ENCODE assay signal across 4 cellular contexts in the genomic region with DNA sequence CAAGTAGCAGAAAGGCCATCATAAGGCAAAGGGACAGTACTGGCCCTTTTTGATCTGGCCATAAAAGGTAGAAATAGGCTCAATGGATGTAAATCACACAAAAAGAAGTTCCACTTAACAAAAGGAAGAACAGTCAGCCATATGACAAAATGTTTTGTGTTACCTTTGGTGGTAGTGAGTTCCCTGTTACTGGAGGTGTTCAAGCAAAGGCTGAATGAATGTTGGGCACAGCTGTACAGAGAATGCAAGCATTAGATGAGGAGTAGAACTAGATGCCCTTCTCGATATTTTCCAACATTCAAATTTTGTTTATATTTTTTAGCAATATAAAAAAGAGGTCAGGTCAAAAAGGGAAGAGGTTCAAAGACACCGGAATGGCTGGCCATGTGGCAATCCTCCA.
TF ChIP-seq lines count a peak whose summit lies in the region.

No MANE protein-coding gene starts in this region.

TF ChIP-seq in GM23338, 12 proteins besides CTCF, POLR2A, EP300 and RAD21:
- TF ChIP-seq EZH2phosphoT487 (IDR thresholded peaks at IDR 0.05; ENCODE audit: unreplicated experiment) = no peak

TF ChIP-seq in HEK293, 187 proteins besides CTCF, POLR2A, EP300 and RAD21:
- TF ChIP-seq, protein P1, sequence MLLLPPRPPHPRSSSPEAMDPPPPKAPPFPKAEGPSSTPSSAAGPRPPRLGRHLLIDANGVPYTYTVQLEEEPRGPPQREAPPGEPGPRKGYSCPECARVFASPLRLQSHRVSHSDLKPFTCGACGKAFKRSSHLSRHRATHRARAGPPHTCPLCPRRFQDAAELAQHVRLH (tag by site-specific recombination; IDR thresholded peaks at IDR 0.05) = peak; percentile 78
- TF ChIP-seq ZNF830 (tag by site-specific recombination; IDR thresholded peaks at IDR 0.05; ENCODE audit: low read depth) = no peak

TF ChIP-seq in K562, 482 proteins besides CTCF, POLR2A, EP300 and RAD21:
- no peak for TF ChIP-seq NBN (IDR thresholded peaks at IDR 0.05; ENCODE audit: low read depth)
- TF ChIP-seq RBM25 (IDR thresholded peaks at IDR 0.05; ENCODE audit: low read depth, low read length, severe bottlenecking) = peak; percentile 52
- no peak for TF ChIP-seq ZNF282 (CRISPR knock-in tag; IDR thresholded peaks at IDR 0.05)
- TF ChIP-seq NONO (IDR thresholded peaks at IDR 0.05; ENCODE audit: low read depth in 2 of 2, low read length in 1 of 2) = no peak

TF ChIP-seq in H1, 55 proteins besides CTCF, POLR2A, EP300 and RAD21:
- TF ChIP-seq KDM4A (IDR thresholded peaks at IDR 0.05; ENCODE audit: low read depth, low read length, severe bottlenecking) = no peak
- TF ChIP-seq KDM1A (IDR thresholded peaks at IDR 0.05; ENCODE audit: borderline replicate concordance, low read length) = peak; percentile 53; the same call in 1 of the 2 replicates
- no peak for TF ChIP-seq CREB1 (IDR thresholded peaks at IDR 0.05)
